ENCODE assay signal across 21 cellular contexts in the genomic region with DNA sequence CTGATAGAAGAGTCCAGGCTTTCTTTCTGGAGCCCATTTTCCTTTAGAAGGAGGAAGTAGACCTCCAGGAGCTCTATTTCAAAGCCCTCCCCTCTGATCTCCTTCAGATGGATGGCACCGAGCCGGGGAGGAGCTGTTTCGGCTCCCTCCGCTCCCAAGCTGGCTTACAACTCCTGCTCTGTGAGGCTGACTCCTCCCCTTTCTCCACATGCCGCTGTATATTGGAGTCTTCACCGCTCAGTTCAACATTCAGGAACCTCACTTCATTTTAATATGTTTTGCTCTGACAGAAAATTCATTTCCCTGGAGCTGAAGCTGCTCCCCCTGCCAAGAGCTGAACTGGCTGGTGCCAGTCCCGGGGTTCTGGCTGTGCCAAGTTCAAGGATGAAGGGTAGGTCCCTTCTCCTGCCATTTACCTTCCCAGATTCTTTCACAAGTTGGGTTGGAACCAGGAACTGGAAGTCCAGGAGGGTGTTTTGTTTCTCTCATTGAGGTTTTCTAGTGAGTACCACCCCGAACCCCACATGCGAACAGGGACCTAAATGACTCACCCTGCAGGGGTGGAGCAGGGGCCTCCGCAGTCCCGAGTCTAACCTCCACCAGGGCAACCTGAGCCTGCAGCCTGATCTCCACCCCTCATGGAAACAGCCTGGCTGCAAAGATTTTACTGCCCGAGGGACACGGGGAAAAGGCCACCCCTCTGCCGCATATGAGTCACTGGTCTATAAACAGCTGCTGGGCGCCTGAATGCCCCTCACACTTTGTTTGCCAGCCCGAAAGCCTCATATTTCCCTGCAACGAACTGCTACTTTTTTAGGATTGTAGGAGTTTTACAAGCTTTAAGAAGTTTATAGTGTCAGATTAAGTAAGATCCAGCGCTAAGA.
DNase-seq lines count a peak whose midpoint lies in the region; ATAC-seq and TF ChIP-seq lines count a peak whose summit lies in the region.
"Had no signal": no experiment of that assay in that cellular context is flagged by ENCODE, and none has a peak within 500 bp of the region (broad histone marks: within the 10 kb centered on the region; RNA-seq: fewer than 3 reads in every experiment).

No MANE protein-coding gene starts in this region.

- no peaks in the 10 kb centered on the region for H3K27me3 Mint-ChIP-seq in CD8-positive, alpha-beta memory T cell
- H3K27me3 Mint-ChIP-seq: effector memory CD8-positive, alpha-beta T cell had no signal

- H3K4me3 Mint-ChIP-seq in CD8-positive, alpha-beta memory T cell = no peak overlapping the region
- H3K4me3 Mint-ChIP-seq: effector memory CD8-positive, alpha-beta T cell; T-helper 2 cell treated with Interferon-gamma antibody and Interleukin-4, amounts not matched to agents 5 μg/mL and 100 μg/mL, for 36 hours had no signal

- no peaks in the 10 kb centered on the region for H4K20me1 ChIP-seq in PC-3 (ENCODE audit: low read length)

- ATAC-seq in PC-3 (peak; percentile 45; the same call in 1 of the 2 replicates), GM19328 (IDR thresholded peaks at IDR 0.05; ENCODE audit: unreplicated experiment) (no peak)
- ATAC-seq: effector memory CD8-positive, alpha-beta T cell; GM12878; Right ventricle myocardium inferior had no signal

- no peak overlapping the region for H3K27ac ChIP-seq in PC-3 (ENCODE audit: low read length)
- H3K27ac ChIP-seq in CD8-positive, alpha-beta memory T cell (ENCODE audit: low read depth, low read length) = no peak overlapping the region
- H3K27ac ChIP-seq: pancreas, testis had no signal

- H3K9ac ChIP-seq in PC-3 (ENCODE audit: low read length) = no peak overlapping the region
- H3K9ac ChIP-seq in skeletal muscle satellite cell (ENCODE audit: low read depth, low read length) = no peak overlapping the region

- no peaks in the 10 kb centered on the region for H3K36me3 Mint-ChIP-seq in CD8-positive, alpha-beta memory T cell

- H3K27me3 ChIP-seq in H7 (ENCODE audit: control insufficient read depth, insufficient read depth, low read length) (no peaks in the 10 kb centered on the region; the same call in 1 of the 2 replicates), PC-3 (ENCODE audit: low read length) (peaks cover 35% of the 10 kb centered on the region), skeletal muscle satellite cell (ENCODE audit: control insufficient read depth, insufficient read depth, low read length) (peaks cover 17% of the 10 kb centered on the region)
- no peaks in the 10 kb centered on the region for H3K27me3 ChIP-seq in CD8-positive, alpha-beta memory T cell (ENCODE audit: insufficient read depth, low read length, poor library complexity, severe bottlenecking)
- H3K27me3 ChIP-seq: pancreas, testis had no signal

- intact Hi-C loops in PC-3 (cut with micrococcal nuclease) = no loop called here

- H3K4me2 ChIP-seq in PC-3 (ENCODE audit: low read length) (no peak overlapping the region), skeletal muscle satellite cell (ENCODE audit: low read length) (peak overlapping the region; percentile 57)

- H3K4me1 Mint-ChIP-seq in CD8-positive, alpha-beta memory T cell = no peaks in the 10 kb centered on the region

- H2AFZ ChIP-seq in PC-3 (ENCODE audit: low read length) = no peak overlapping the region

- no TSS peak for BruUV-seq in PC-3 (replicated peaks; lab: Mats Ljungman, UMichigan)

- H3K36me3 ChIP-seq in H7 (replicated peaks; ENCODE audit: control insufficient read depth, insufficient read depth, low read length) (no peaks in the 10 kb centered on the region), PC-3 (ENCODE audit: low read depth, low read length) (no peaks in the 10 kb centered on the region), skeletal muscle satellite cell (ENCODE audit: insufficient read depth, low read length) (no peaks in the 10 kb centered on the region)
- H3K36me3 ChIP-seq in CD8-positive, alpha-beta memory T cell (ENCODE audit: insufficient read depth, low read length) = no peaks in the 10 kb centered on the region
- H3K36me3 ChIP-seq: pancreas had no signal

- no peak for TF ChIP-seq CTCF in PC-3 (conservative IDR thresholded peaks at IDR 0.05; ENCODE audit: low read depth, low read length)

- no peaks in the 10 kb centered on the region for H3K79me2 ChIP-seq in PC-3 (ENCODE audit: low read length)

- H3K4me1 ChIP-seq in PC-3 (ENCODE audit: insufficient read depth, low read length) = no peaks in the 10 kb centered on the region
- H3K4me1 ChIP-seq in skeletal muscle satellite cell (ENCODE audit: control insufficient read depth, insufficient read depth, low read length) = peaks cover 12% of the 10 kb centered on the region
- no peaks in the 10 kb centered on the region for H3K4me1 ChIP-seq in CD8-positive, alpha-beta memory T cell (ENCODE audit: insufficient read depth, low read length)
- H3K4me1 ChIP-seq: pancreas, testis had no signal

- H3K27ac Mint-ChIP-seq in CD8-positive, alpha-beta memory T cell = no peak overlapping the region
- H3K27ac Mint-ChIP-seq: effector memory CD8-positive, alpha-beta T cell; T-helper 2 cell treated with Interferon-gamma antibody and Interleukin-4, amounts not matched to agents 5 μg/mL and 100 μg/mL, for 36 hours had no signal

- H3K9me3 ChIP-seq in PC-3 (ENCODE audit: low read length) (no peaks in the 10 kb centered on the region), skeletal muscle satellite cell (replicated peaks; ENCODE audit: low read length) (no peaks in the 10 kb centered on the region)
- no peaks in the 10 kb centered on the region for H3K9me3 ChIP-seq in CD8-positive, alpha-beta memory T cell (ENCODE audit: low read length)
- H3K9me3 ChIP-seq: pancreas, testis had no signal

- H3F3A ChIP-seq in PC-3 (ENCODE audit: low read length, unreplicated experiment) = no peaks in the 10 kb centered on the region

- POLR2A ChIA-PET in PC-3 (lab: Charles Lee; ENCODE audit: unreplicated experiment) = no interaction called here
- POLR2A ChIA-PET in CD8-positive, alpha-beta memory T cell (lab: Charles Lee) = no interaction called here

- CTCF ChIA-PET in PC-3 (lab: Charles Lee) = no interaction called here
- CTCF ChIA-PET in CD8-positive, alpha-beta memory T cell (lab: Charles Lee) = no interaction called here

- DNase-seq in H7 (peak; percentile 49), PC-3 (no peak), iPS-NIHi7 (ENCODE audit: extremely low spot score) (peak; percentile 67), NCI-H1417 treated with DMSO at 0.1 percent for 48 hours (lab: John Stamatoyannopoulos, UW) (no peak), amniotic stem cell (lab: John Stamatoyannopoulos, UW) (no peak)
- no peak for DNase-seq in CD8-positive, alpha-beta memory T cell
- DNase-seq: activated CD4-positive, CD25-positive, alpha-beta regulatory T cell treated with anti-CD3 and anti-CD28 coated beads, Interleukin-2, amount 50 U/mL, for 72 hours; activated gamma-delta T cell; AML-193; cerebellar nuclear complex; effector memory CD8-positive, alpha-beta T cell; NCI-H1694; NCI-H345; pancreas; small intestine; testis had no signal

- no peaks in the 10 kb centered on the region for H3K9me2 ChIP-seq in PC-3 (replicated peaks; ENCODE audit: low read length)

- peaks cover 0 to 4% (median 0%) of the 10 kb centered on the region in 5 donors for H3K9me3 Mint-ChIP-seq in CD8-positive, alpha-beta memory T cell
- H3K9me3 Mint-ChIP-seq: T-helper 2 cell treated with Interferon-gamma antibody and Interleukin-4, amounts not matched to agents 5 μg/mL and 100 μg/mL, for 36 hours had no signal

- no peak overlapping the region; the same call in 1 of the 2 replicates for H3K4me3 ChIP-seq in H7 (ENCODE audit: insufficient read depth, low read depth, low read length)
- H3K4me3 ChIP-seq in PC-3 (ENCODE audit: low read length) = no peak overlapping the region
- peak overlapping the region; percentile 34 for H3K4me3 ChIP-seq in skeletal muscle satellite cell (ENCODE audit: low read length)
- H3K4me3 ChIP-seq in CD8-positive, alpha-beta memory T cell (ENCODE audit: low read length) = no peak overlapping the region
- H3K4me3 ChIP-seq: GM12878, pancreas, testis had no signal

Comparison
In these comparisons a context has a peak if more than half of its experiments do, and no peak if none do; other contexts are left out.
1. DNase-seq: peak in H7 (single experiment) and iPS-NIHi7 (single experiment); none in PC-3 (single experiment), NCI-H1417 treated with DMSO at 0.1 percent for 48 hours (single experiment), CD8-positive, alpha-beta memory T cell (0 of 5) and amniotic stem cell (single experiment).